9 cellular contexts compared by ENCODE assay signal in genomic region chr2:54176577-54176976, GRCh38.
A peak's percentile ranks its signal among the peaks of the same experiment; 100 is the strongest.
DNase-seq lines count a peak whose midpoint lies in the region; ATAC-seq, FAIRE-seq and TF ChIP-seq lines count a peak whose summit lies in the region.
"Had no signal": no experiment of that assay in that cellular context is flagged by ENCODE, and none has a peak within 500 bp of the region (broad histone marks: within the 10 kb centered on the region; RNA-seq: fewer than 3 reads in every experiment).

No MANE protein-coding gene starts in this region.

- DNase-seq in stimulated activated naive CD8-positive, alpha-beta T cell treated with anti-CD3 and anti-CD28 coated beads, Interleukin-15, Interleukin-2, amounts not matched to agents 100 U/mL and 50 U/mL, for 24 hours: peak; percentile 4
- no peak for DNase-seq in stimulated activated naive CD8-positive, alpha-beta T cell treated with anti-CD3 and anti-CD28 coated beads, Interleukin-15, amount 100 ng/mL, for 72 hours
- peak; percentile 40 for DNase-seq in RCC 7860 (ENCODE audit: low spot score)
- peak; percentile 65 for DNase-seq in fibroblast of peridontal ligament (ENCODE audit: extremely low read depth)
- peak in 4 of 5 donors; percentile 46 to 61 (median 50) for DNase-seq in ovary
- no peak for DNase-seq in stimulated activated CD4-positive, alpha-beta T cell treated with anti-CD3 and anti-CD28 coated beads, Interleukin-12 subunit alpha, Interleukin-12 subunit beta, amount 100 ng/mL, for 4 hours
- no peak for DNase-seq in GM10266 (ENCODE audit: extremely low spot score)

- H3K4me3 Mint-ChIP-seq in stimulated activated naive CD8-positive, alpha-beta T cell treated with anti-CD3 and anti-CD28 coated beads, Interleukin-15, amount 100 ng/mL, for 72 hours: no peak overlapping the region
- H3K4me3 Mint-ChIP-seq in activated T-helper 17 cell treated with anti-CD3 and anti-CD28 coated beads, Interleukin-2, amount 50 U/mL, for 72 hours: no peak overlapping the region
- H3K4me3 Mint-ChIP-seq: dendritic cell treated with granulocyte-macrophage colony-stimulating factor and Interleukin-4, amounts not matched to agents 40 ng/mL and 50 ng/mL, for 4 days had no signal

- no peak for FAIRE-seq in RCC 7860 (lab: Jason Lieb, UNC)

- no peaks in the 10 kb centered on the region for H3K36me3 ChIP-seq in ovary

- no peaks in the 10 kb centered on the region for H3K27me3 ChIP-seq in ovary

- H3K36me3 Mint-ChIP-seq in activated T-helper 17 cell treated with anti-CD3 and anti-CD28 coated beads, Interleukin-2, amount 50 U/mL, for 72 hours (ENCODE audit: low read depth): no peaks in the 10 kb centered on the region

- no peak for TF ChIP-seq POLR2A in ovary (IDR thresholded peaks at IDR 0.05)

- no peak overlapping the region for H3K27ac ChIP-seq in ovary

- ATAC-seq in stimulated activated naive CD8-positive, alpha-beta T cell treated with anti-CD3 and anti-CD28 coated beads, Interleukin-15, Interleukin-2, amounts not matched to agents 100 U/mL and 50 U/mL, for 24 hours: no peak
- no peak for ATAC-seq in stimulated activated naive CD8-positive, alpha-beta T cell treated with anti-CD3 and anti-CD28 coated beads, Interleukin-15, amount 100 ng/mL, for 72 hours
- no peak for ATAC-seq in activated T-helper 17 cell treated with anti-CD3 and anti-CD28 coated beads, Interleukin-2, amount 50 U/mL, for 72 hours (replicated peaks)

- intact Hi-C loops in ovary (cut with DNase I): no loop called here

- 32 to 38% (median 38%) methylated on average over 2 of the region's 2 CpGs for WGBS in ovary, 3 donors

- H3K9me3 Mint-ChIP-seq in stimulated activated naive CD8-positive, alpha-beta T cell treated with anti-CD3 and anti-CD28 coated beads, Interleukin-15, amount 100 ng/mL, for 72 hours: no peaks in the 10 kb centered on the region
- H3K9me3 Mint-ChIP-seq in activated T-helper 17 cell treated with anti-CD3 and anti-CD28 coated beads, Interleukin-2, amount 50 U/mL, for 72 hours: no peaks in the 10 kb centered on the region
- H3K9me3 Mint-ChIP-seq: dendritic cell treated with granulocyte-macrophage colony-stimulating factor and Interleukin-4, amounts not matched to agents 40 ng/mL and 50 ng/mL, for 4 days had no signal

- H3K4me3 ChIP-seq in ovary: no peak overlapping the region

- no peak overlapping the region for H3K27ac Mint-ChIP-seq in stimulated activated naive CD8-positive, alpha-beta T cell treated with anti-CD3 and anti-CD28 coated beads, Interleukin-15, amount 100 ng/mL, for 72 hours
- no peak overlapping the region for H3K27ac Mint-ChIP-seq in activated T-helper 17 cell treated with anti-CD3 and anti-CD28 coated beads, Interleukin-2, amount 50 U/mL, for 72 hours
- H3K27ac Mint-ChIP-seq: dendritic cell treated with granulocyte-macrophage colony-stimulating factor and Interleukin-4, amounts not matched to agents 40 ng/mL and 50 ng/mL, for 4 days had no signal

- H3K4me1 ChIP-seq in ovary (ENCODE audit: insufficient read depth): no peaks in the 10 kb centered on the region

- no peak for TF ChIP-seq EP300 in ovary (IDR thresholded peaks at IDR 0.05)

- H3K9me3 ChIP-seq in ovary: no peaks in the 10 kb centered on the region

- TF ChIP-seq CTCF in ovary (IDR thresholded peaks at IDR 0.05) (no peak), GM10266 (IDR thresholded peaks at IDR 0.05; ENCODE audit: control insufficient read depth, insufficient read depth, low read depth, missing control alignments) (no peak)

- no peaks in the 10 kb centered on the region for H3K27me3 Mint-ChIP-seq in stimulated activated naive CD8-positive, alpha-beta T cell treated with anti-CD3 and anti-CD28 coated beads, Interleukin-15, amount 100 ng/mL, for 72 hours
- H3K27me3 Mint-ChIP-seq in activated T-helper 17 cell treated with anti-CD3 and anti-CD28 coated beads, Interleukin-2, amount 50 U/mL, for 72 hours: no peaks in the 10 kb centered on the region
- H3K27me3 Mint-ChIP-seq: dendritic cell treated with granulocyte-macrophage colony-stimulating factor and Interleukin-4, amounts not matched to agents 40 ng/mL and 50 ng/mL, for 4 days had no signal

- no peaks in the 10 kb centered on the region for H3K4me1 Mint-ChIP-seq in stimulated activated naive CD8-positive, alpha-beta T cell treated with anti-CD3 and anti-CD28 coated beads, Interleukin-15, amount 100 ng/mL, for 72 hours
- H3K4me1 Mint-ChIP-seq in activated T-helper 17 cell treated with anti-CD3 and anti-CD28 coated beads, Interleukin-2, amount 50 U/mL, for 72 hours: no peaks in the 10 kb centered on the region

Comparison
In these comparisons a context has a peak if more than half of its experiments do, and no peak if none do; other contexts are left out.
1. DNase-seq: peak in stimulated activated naive CD8-positive, alpha-beta T cell treated with anti-CD3 and anti-CD28 coated beads, Interleukin-15, Interleukin-2, amounts not matched to agents 100 U/mL and 50 U/mL, for 24 hours (single experiment), RCC 7860 (single experiment), fibroblast of peridontal ligament (single experiment) and ovary (4 of 5); none in stimulated activated naive CD8-positive, alpha-beta T cell treated with anti-CD3 and anti-CD28 coated beads, Interleukin-15, amount 100 ng/mL, for 72 hours (0 of 2), stimulated activated CD4-positive, alpha-beta T cell treated with anti-CD3 and anti-CD28 coated beads, Interleukin-12 subunit alpha, Interleukin-12 subunit beta, amount 100 ng/mL, for 4 hours (single experiment) and GM10266 (single experiment).